ENCODE assay signal across 8 cellular contexts in genomic region chr11:72738199-72739141, GRCh38. TPM values are rescaled to one million over a fixed set of nuclear protein-coding genes. Genes with fewer than 3 reads are reported as not detected.
A peak's percentile ranks its signal among the peaks of the same experiment; 100 is the strongest.
DNase-seq lines count a peak whose midpoint lies in the region; ATAC-seq and TF ChIP-seq lines count a peak whose summit lies in the region.

No MANE protein-coding gene starts in this region.

- CTCF ChIA-PET in HEK293T (lab: Yijun Ruan, JAX): interaction anchor here (1.1 to 2.0 kb wide), 2 partner anchors 13 to 56 kb away, joined by 3 to 7 read pairs; partner anchors contain the start of gene STARD10

- DNase-seq in AG20443 (ENCODE audit: low spot score) (peak; percentile 89), GM19240 (ENCODE audit: insufficient read length, low spot score) (peak; percentile 71), NB4 (ENCODE audit: low read depth) (peak; percentile 81), epithelial cell of esophagus (ENCODE audit: low read depth) (peak; percentile 58), posterior vena cava (ENCODE audit: low spot score) (peak; percentile 88), SJCRH30 (no peak), HEK293T (ENCODE audit: extremely low spot score) (no peak)

- H3K27ac ChIP-seq in SJCRH30: no peak overlapping the region

- H3K9me3 ChIP-seq in SJCRH30 (replicated peaks): no peaks in the 10 kb centered on the region

- no peak for ATAC-seq in HG03039 (IDR thresholded peaks at IDR 0.05; ENCODE audit: unreplicated experiment)

- no peaks in the 10 kb centered on the region for H3K27me3 ChIP-seq in SJCRH30

- intact Hi-C loops in posterior vena cava (cut with DNase I): no loop called here

- no peak for TF ChIP-seq CTCF in NB4 (IDR thresholded peaks at IDR 0.05; ENCODE audit: low read depth, low read length)
- TF ChIP-seq CTCF in epithelial cell of esophagus (IDR thresholded peaks at IDR 0.05; ENCODE audit: insufficient read depth, low read depth, low read length, missing control alignments): no peak

- peaks cover 4% of the 10 kb centered on the region; the same call in 1 of the 2 replicates for H3K4me1 ChIP-seq in SJCRH30

- H3K4me3 ChIP-seq in NB4 (ENCODE audit: low read depth, low read length) (peak overlapping the region; percentile 46), epithelial cell of esophagus (ENCODE audit: low read length) (no peak overlapping the region), SJCRH30 (no peak overlapping the region)

- H3K36me3 ChIP-seq in SJCRH30: no peaks in the 10 kb centered on the region

- POLR2A ChIA-PET in HEK293T (lab: Yijun Ruan, JAX): no interaction called here

- TF ChIP-seq POLR2A in NB4 (IDR thresholded peaks at IDR 0.05; ENCODE audit: extremely low read depth, insufficient read length): no peak

TF ChIP-seq in HEK293T, 16 proteins besides CTCF, POLR2A, EP300 and RAD21:
- TF ChIP-seq PKNOX1 (IDR thresholded peaks at IDR 0.05): no peak
- no peak for TF ChIP-seq CTBP1 (IDR thresholded peaks at IDR 0.05; ENCODE audit: borderline replicate concordance)
- TF ChIP-seq L3MBTL2 (conservative IDR thresholded peaks at IDR 0.05): no peak
- no peak for TF ChIP-seq NFRKB (IDR thresholded peaks at IDR 0.05)
- no peak for TF ChIP-seq FOXK2 (IDR thresholded peaks at IDR 0.05)
- no peak for TF ChIP-seq BHLHE40 (IDR thresholded peaks at IDR 0.05; ENCODE audit: borderline replicate concordance)
- no peak for TF ChIP-seq HDGF (IDR thresholded peaks at IDR 0.05; ENCODE audit: borderline replicate concordance)
- TF ChIP-seq FOXA1 (IDR thresholded peaks at IDR 0.05): no peak

RNA-seq across cellular contexts. Expression of gene ARAP1, which starts 13.7 kb away (rescaled TPM):
- total RNA-seq in posterior vena cava: 10 to 100 TPM; 49.9 to 81.9 TPM
- total RNA-seq in SJCRH30 (2014; rRNA removed; shearing (Covaris generic)): 19.0 and 22.1 TPM in 2 replicates

RNA-seq across cellular contexts. Expression of gene STARD10, which starts 55.4 kb away (rescaled TPM):
- 10 to 100 TPM; 20.4 to 22.1 TPM for total RNA-seq in posterior vena cava
- total RNA-seq in SJCRH30 (2014; rRNA removed; shearing (Covaris generic)): 6.0 and 10.3 TPM in 2 replicates

Comparison
In these comparisons a context has a peak if more than half of its experiments do, and no peak if none do; other contexts are left out.
1. DNase-seq: peak in AG20443 (single experiment), GM19240 (single experiment), NB4 (single experiment), epithelial cell of esophagus (single experiment) and posterior vena cava (single experiment); none in SJCRH30 (0 of 2) and HEK293T (single experiment).